1 cellular context compared by ENCODE assay signal in the genomic region with DNA sequence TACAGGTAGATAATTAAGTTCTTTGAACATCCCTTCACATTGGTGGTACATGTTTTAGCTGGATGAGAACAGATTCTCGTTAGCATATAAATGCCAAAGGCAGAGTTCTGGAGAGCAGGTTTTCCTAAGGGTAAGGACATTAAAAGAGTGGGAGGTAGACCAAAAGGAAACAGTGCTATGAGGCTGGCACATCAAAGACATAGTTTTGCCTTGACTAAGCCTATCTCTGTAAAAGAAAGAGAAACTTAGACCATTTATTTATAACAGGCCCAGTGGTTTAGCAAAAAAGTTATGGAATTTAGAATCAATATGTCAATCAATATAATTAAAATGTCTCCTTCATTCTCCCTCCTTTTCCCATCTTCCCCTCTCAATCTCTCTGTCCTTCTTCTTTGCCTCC.
TF ChIP-seq lines count a peak whose summit lies in the region.

No MANE protein-coding gene starts in this region.

TF ChIP-seq in IMR-90, 13 proteins besides CTCF, POLR2A, EP300 and RAD21:
- TF ChIP-seq CHD1 (IDR thresholded peaks at IDR 0.05; ENCODE audit: low read depth, low read length) (no peak), MAZ (IDR thresholded peaks at IDR 0.05; ENCODE audit: borderline replicate concordance, low read depth, low read length) (no peak), SMC3 (IDR thresholded peaks at IDR 0.05; ENCODE audit: low read depth, low read length) (no peak), CEBPB (IDR thresholded peaks at IDR 0.05; ENCODE audit: low read depth, low read length) (no peak), ELK1 (IDR thresholded peaks at IDR 0.05; ENCODE audit: borderline replicate concordance, low read depth, low read length) (no peak), MAFK (IDR thresholded peaks at IDR 0.05; ENCODE audit: low read depth, low read length) (no peak), NFE2L2 (IDR thresholded peaks at IDR 0.05; ENCODE audit: low read depth, low read length) (no peak), RCOR1 (IDR thresholded peaks at IDR 0.05; ENCODE audit: insufficient replicate concordance, low read length) (no peak), BHLHE40 (IDR thresholded peaks at IDR 0.05; ENCODE audit: low read depth, low read length) (no peak), FOS (IDR thresholded peaks at IDR 0.05; ENCODE audit: low read depth, low read length) (no peak), RFX5 (IDR thresholded peaks at IDR 0.05; ENCODE audit: low read depth, low read length) (no peak), MXI1 (IDR thresholded peaks at IDR 0.05; ENCODE audit: borderline replicate concordance, low read depth, low read length) (no peak)
- TF ChIP-seq, protein P1, sequence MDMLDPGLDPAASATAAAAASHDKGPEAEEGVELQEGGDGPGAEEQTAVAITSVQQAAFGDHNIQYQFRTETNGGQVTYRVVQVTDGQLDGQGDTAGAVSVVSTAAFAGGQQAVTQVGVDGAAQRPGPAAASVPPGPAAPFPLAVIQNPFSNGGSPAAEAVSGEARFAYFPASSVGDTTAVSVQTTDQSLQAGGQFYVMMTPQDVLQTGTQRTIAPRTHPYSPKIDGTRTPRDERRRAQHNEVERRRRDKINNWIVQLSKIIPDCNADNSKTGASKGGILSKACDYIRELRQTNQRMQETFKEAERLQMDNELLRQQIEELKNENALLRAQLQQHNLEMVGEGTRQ (IDR thresholded peaks at IDR 0.05; ENCODE audit: low read depth, low read length): no peak
TF ChIP-seq in IMR-90: peak in this region for 0.
